In the genomic region with DNA sequence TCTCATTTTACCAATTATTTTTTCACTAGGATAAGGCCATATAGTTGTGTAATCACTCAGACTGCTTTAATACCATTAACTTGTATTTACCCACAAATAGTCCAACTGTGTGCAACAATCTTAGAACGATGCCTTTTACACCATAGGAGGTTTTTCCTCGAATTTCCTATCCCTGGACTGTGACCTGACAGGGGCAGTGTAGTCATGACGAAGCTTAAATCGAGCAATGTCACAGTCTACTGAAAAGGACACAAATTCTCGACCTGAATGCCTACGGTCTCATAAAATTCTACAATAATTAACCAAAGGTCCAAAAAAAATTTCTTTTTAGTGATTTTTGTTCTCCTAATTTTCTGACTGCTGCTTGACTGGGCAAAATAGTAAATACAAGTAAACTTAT, we compare ENCODE assay signal across 23 cellular contexts.
"Had no signal": no experiment of that assay in that cellular context is flagged by ENCODE, and none has a peak within 500 bp of the region (broad histone marks: within the 10 kb centered on the region; RNA-seq: fewer than 3 reads in every experiment).

No MANE protein-coding gene starts in this region.

- H3K27me3 ChIP-seq: colonic mucosa, esophagus muscularis mucosa, foreskin keratinocyte, gastroesophageal sphincter, heart left ventricle, hepatocyte, left lung had no signal

- H3K79me2 ChIP-seq: hepatocyte had no signal

- DNase-seq: colonic mucosa; cortex of kidney; effector CD8-positive, alpha-beta T cell; effector memory CD8-positive, alpha-beta T cell; endodermal cell; foreskin keratinocyte; heart left ventricle; hypothalamus; immature natural killer cell; islet precursor cell; kidney; kidney glomerular epithelial cell; left cardiac atrium; left lung; left ventricle myocardium superior; lower lobe of right lung; mesenchymal stem cell; midbrain; naive thymus-derived CD4-positive, alpha-beta T cell had no signal

- H3K4me2 ChIP-seq: hepatocyte had no signal

- H3K9me3 ChIP-seq: colonic mucosa, esophagus muscularis mucosa, gastroesophageal sphincter, heart left ventricle, left lung, lower lobe of right lung had no signal

- H3K4me3 ChIP-seq: colonic mucosa, esophagus muscularis mucosa, gastroesophageal sphincter, heart left ventricle, hepatocyte, left lung, lower lobe of right lung had no signal

- H2AFZ ChIP-seq: hepatocyte had no signal

- ATAC-seq: effector memory CD8-positive, alpha-beta T cell; foreskin keratinocyte; gastroesophageal sphincter; heart left ventricle; left cardiac atrium; left lung; left ventricle myocardium superior; lower lobe of right lung; naive thymus-derived CD4-positive, alpha-beta T cell had no signal

- H3K27ac ChIP-seq: colonic mucosa, epithelial cell of prostate, esophagus muscularis mucosa, foreskin keratinocyte, gastroesophageal sphincter, heart left ventricle, hepatocyte, left lung, lower lobe of right lung had no signal

- H3K36me3 ChIP-seq: colonic mucosa, esophagus muscularis mucosa, gastroesophageal sphincter, heart left ventricle, left lung, lower lobe of right lung had no signal

- H3K4me1 ChIP-seq: colonic mucosa, esophagus muscularis mucosa, foreskin keratinocyte, gastroesophageal sphincter, heart left ventricle, left lung, lower lobe of right lung had no signal
